ENCODE assay signal across 27 cellular contexts in genomic region chr2:181764095-181764963, GRCh38.
DNase-seq lines count a peak whose midpoint lies in the region; ATAC-seq, FAIRE-seq and TF ChIP-seq lines count a peak whose summit lies in the region.
"Had no signal": no experiment of that assay in that cellular context is flagged by ENCODE, and none has a peak within 500 bp of the region (broad histone marks: within the 10 kb centered on the region; RNA-seq: fewer than 3 reads in every experiment).

No MANE protein-coding gene starts in this region.

- no peak overlapping the region for H2BK120ac ChIP-seq in neuronal stem cell (ENCODE audit: low read depth, low read length)

- H3K9me3 ChIP-seq in HAP-1 (no peaks in the 10 kb centered on the region), K562 (replicated peaks; ENCODE audit: control insufficient read depth, insufficient read depth, low read depth, low read length) (no peaks in the 10 kb centered on the region), neuronal stem cell (replicated peaks in 1 of 2; ENCODE audit: control insufficient read depth in 2 of 2, insufficient read depth in 1 of 2, low read depth in 1 of 2, low read length in 2 of 2) (no peaks in the 10 kb centered on the region), spleen (peaks cover 0 to 5% (median 0%) of the 10 kb centered on the region in 8 donors)
- H3K9me3 ChIP-seq: colonic mucosa, neutrophil, sigmoid colon had no signal

- no peaks in the 10 kb centered on the region for H3K79me2 ChIP-seq in K562 (ENCODE audit: control insufficient read depth, insufficient read depth, low read length)

- no peak overlapping the region for H2BK5ac ChIP-seq in neuronal stem cell (ENCODE audit: low read length)

- no peak overlapping the region for H3K23ac ChIP-seq in neuronal stem cell (ENCODE audit: low read depth, low read length, poor library complexity)

- H3K4me2 ChIP-seq in K562 (ENCODE audit: insufficient read depth, low read length) (no peak overlapping the region; the same call in 1 of the 2 replicates), neuronal stem cell (ENCODE audit: insufficient read depth, low read length, poor library complexity, severe bottlenecking) (no peak overlapping the region)
- H3K4me2 ChIP-seq: PC-9 had no signal

- H3K79me1 ChIP-seq in neuronal stem cell (ENCODE audit: low read depth, low read length), result no peaks in the 10 kb centered on the region

- FAIRE-seq in K562 (lab: Jason Lieb, UNC), result peak; percentile 78
- FAIRE-seq: bronchial epithelial cell had no signal

- H3K4me1 ChIP-seq in HAP-1 (peaks cover 51% of the 10 kb centered on the region), K562 (replicated peaks in 1 of 2; ENCODE audit: control insufficient read depth in 2 of 2, insufficient read depth in 2 of 2, low read length in 2 of 2) (peaks cover 0 to 12% of the 10 kb centered on the region in 2 experiments; a peak in 4 of 5 replicates), neuronal stem cell (ENCODE audit: control insufficient read depth in 2 of 2, insufficient read depth in 1 of 2, low read depth in 1 of 2, low read length in 2 of 2) (peaks cover 0 to 7% of the 10 kb centered on the region in 2 donors), spleen (no peaks in the 10 kb centered on the region)
- H3K4me1 ChIP-seq: colonic mucosa, sigmoid colon had no signal

- POLR2A ChIA-PET in K562 (lab: Yijun Ruan, JAX), result interaction anchor here (1.0 to 1.1 kb wide), 2 partner anchors 11 to 15 kb away, joined by 3 read pairs; no protein-coding TSS in a partner anchor

- DNase-seq in HAP-1 (ENCODE audit: low spot score in 2 of 2) (peak; percentile 76 to 98), OCI-M1 (lab: John Stamatoyannopoulos, UW) (peak; percentile 75), K562 (ENCODE audit: extremely low read depth in 1 of 4, low spot score in 3 of 4) (peak; percentile 36 to 78 (median 59)), neuronal stem cell (ENCODE audit: low spot score) (no peak), NCI-H2227 treated with DMSO at 0.1 percent for 48 hours (lab: John Stamatoyannopoulos, UW) (no peak), spleen (no peak), DMS53 (lab: John Stamatoyannopoulos, UW) (no peak)
- DNase-seq: activated CD4-positive, alpha-beta T cell treated with anti-CD3 and anti-CD28 coated beads, Interleukin-2, amount 10 ng/mL, durations not matched to agents 7 days and 5 days; activated effector memory CD4-positive, alpha-beta T cell treated with Interleukin-2 at 50 U/mL for 16 hours; activated naive CD8-positive, alpha-beta T cell treated with anti-CD3 and anti-CD28 coated beads for 36 hours; anterior cingulate cortex; colonic mucosa; DMS79; effector CD4-positive, alpha-beta T cell; GDM1; HCEC 1CT; NCI-H1105; NCI-H1930; NCI-H526; PC-9; sigmoid colon; stimulated activated CD4-positive, alpha-beta T cell treated with anti-CD3 and anti-CD28 coated beads, Interleukin-15, amount 100 ng/mL, for 24 hours; stimulated activated CD4-positive, alpha-beta T cell treated with anti-CD3 and anti-CD28 coated beads, Interleukin-4, amount 100 ng/mL, for 4 hours had no signal

- ATAC-seq in K562 (peak; percentile 97), HG03460 (IDR thresholded peaks at IDR 0.05; ENCODE audit: unreplicated experiment) (no peak)
- ATAC-seq: Right ventricle myocardium inferior had no signal

- TF ChIP-seq CTCF in K562 (IDR thresholded peaks at IDR 0.05 in 2 of 3, conservative IDR thresholded peaks at IDR 0.05 in 1 of 3; ENCODE audit: insufficient read depth in 2 of 3, low read depth in 1 of 3, low read length in 3 of 3) (peak in 2 of 3 experiments; percentile 35 to 47; a peak in 3 of 6 replicates), spleen (IDR thresholded peaks at IDR 0.05 in 8 of 11, conservative IDR thresholded peaks at IDR 0.05 in 3 of 11) (no peak)

- H3K27ac ChIP-seq in K562 (ENCODE audit: extremely low read depth, low read depth, low read length) (no peak overlapping the region), neuronal stem cell (replicated peaks; ENCODE audit: low read length) (peak overlapping the region; percentile 9), spleen (no peak overlapping the region)
- H3K27ac ChIP-seq: colonic mucosa, neutrophil, PC-9, sigmoid colon had no signal

- CTCF ChIA-PET in K562 (lab: Yijun Ruan, JAX; ENCODE audit: low intra/inter-chr PET ratio), result no interaction called here

- no peak overlapping the region for H2BK12ac ChIP-seq in neuronal stem cell (ENCODE audit: low read length)

- WGBS in K562 (ENCODE audit: insufficient coverage, low coverage, missing lambda C conversion rate), result 3% methylated on average over 4 of the region's 4 CpGs
- WGBS in neuronal stem cell (ENCODE audit: extremely low coverage in 2 of 2, insufficient read length in 2 of 2, insufficient replicate concordance in 1 of 2), 2 donors, result no CpG with 5 or more reads among the region's 4 CpGs
- 43 to 60% (median 57%) methylated on average over 4 of the region's 4 CpGs for WGBS in spleen, 5 donors

- H3K4me3 ChIP-seq in HAP-1 (no peak overlapping the region), K562 (no peak overlapping the region), neuronal stem cell (ENCODE audit: low read length in 2 of 2) (no peak overlapping the region), spleen (no peak overlapping the region)
- H3K4me3 ChIP-seq: colonic mucosa, PC-9, sigmoid colon had no signal

- no peaks in the 10 kb centered on the region for H3K9me1 ChIP-seq in K562 (ENCODE audit: control insufficient read depth, insufficient read depth, low read length)

- no peak for TF ChIP-seq POLR2A in K562 (conservative IDR thresholded peaks at IDR 0.05)
- no peak for TF ChIP-seq POLR2A in spleen (IDR thresholded peaks at IDR 0.05)

- intact Hi-C loops in K562 (cut with micrococcal nuclease), result loop anchor here (5.0 kb wide), 1 partner anchor 138 kb away; no protein-coding TSS in a partner anchor
- intact Hi-C loops in spleen (cut with DNase I; ENCODE audit: low total_unique reads), result no loop called here

- H3K27me3 ChIP-seq in HAP-1 (ENCODE audit: low read depth) (no peaks in the 10 kb centered on the region), K562 (ENCODE audit: control insufficient read depth in 2 of 2, insufficient read depth in 2 of 2, low read length in 2 of 2) (no peaks in the 10 kb centered on the region), neuronal stem cell (ENCODE audit: control insufficient read depth in 3 of 3, insufficient read depth in 3 of 3, low read depth in 1 of 3, low read length in 3 of 3) (no peaks in the 10 kb centered on the region), spleen (replicated peaks in 1 of 7) (no peaks in the 10 kb centered on the region)
- H3K27me3 ChIP-seq: colonic mucosa, neutrophil, sigmoid colon had no signal

- no peak overlapping the region for H4K8ac ChIP-seq in neuronal stem cell (ENCODE audit: low read depth, low read length)

- H2AK5ac ChIP-seq in neuronal stem cell (ENCODE audit: low read depth, low read length), result no peak overlapping the region

- in situ Hi-C loops in HAP-1 (cut with MboI; ENCODE audit: low sequenced_read_pairs), result loop anchor here (25.0 kb wide), 2 partner anchors 123 to 323 kb away; partner anchors contain the start of gene ITPRID2
- in situ Hi-C loops in K562 (cut with MboI), result no loop called here

- no peak overlapping the region for H4K91ac ChIP-seq in neuronal stem cell (ENCODE audit: low read depth, low read length, poor library complexity)

- no peak overlapping the region for H3K9ac ChIP-seq in K562 (ENCODE audit: insufficient read depth in 1 of 2, low read depth in 2 of 2, low read length in 2 of 2)
- H3K9ac ChIP-seq in neuronal stem cell (ENCODE audit: low read depth, low read length, poor library complexity), result no peak overlapping the region

- H3K18ac ChIP-seq in neuronal stem cell (ENCODE audit: low read length), result no peak overlapping the region

- H4K20me1 ChIP-seq in K562 (replicated peaks; ENCODE audit: control insufficient read depth, insufficient read depth, low read length), result no peaks in the 10 kb centered on the region

- H2AFZ ChIP-seq in K562 (ENCODE audit: low read depth, low read length) (no peak overlapping the region), neuronal stem cell (ENCODE audit: low read length) (peak overlapping the region; percentile 71)
- H2AFZ ChIP-seq: PC-9 had no signal

- H2BK15ac ChIP-seq in neuronal stem cell (ENCODE audit: low read length), result no peak overlapping the region

- TF ChIP-seq EP300 in K562 (IDR thresholded peaks at IDR 0.05; ENCODE audit: low read length), result peak; percentile 59; the same call in 1 of the 2 replicates

- no peak overlapping the region for H3K4ac ChIP-seq in neuronal stem cell (ENCODE audit: low read length)

- no peaks in the 10 kb centered on the region for H3K36me3 ChIP-seq in HAP-1 (replicated peaks)
- no peaks in the 10 kb centered on the region for H3K36me3 ChIP-seq in K562 (ENCODE audit: control insufficient read depth, insufficient read depth, low read length)
- no peaks in the 10 kb centered on the region for H3K36me3 ChIP-seq in neuronal stem cell (replicated peaks in 1 of 2; ENCODE audit: control insufficient read depth in 2 of 2, insufficient read depth in 2 of 2, low read length in 2 of 2)
- H3K36me3 ChIP-seq in spleen, result no peaks in the 10 kb centered on the region
- H3K36me3 ChIP-seq: colonic mucosa, neutrophil, sigmoid colon had no signal

- no peak overlapping the region for H3K14ac ChIP-seq in neuronal stem cell (ENCODE audit: low read length)

- BruUV-seq in K562 (replicated peaks; lab: Mats Ljungman, UMichigan), result no TSS peak

- TF ChIP-seq RAD21 in K562 (CRISPR knock-in tag; conservative IDR thresholded peaks at IDR 0.05 in 1 of 2, IDR thresholded peaks at IDR 0.05 in 1 of 2), result peak; percentile 74 to 75

TF ChIP-seq in K562, 482 proteins besides CTCF, POLR2A, EP300 and RAD21 (continues in another document):
- TF ChIP-seq HBP1 (CRISPR knock-in tag; IDR thresholded peaks at IDR 0.05) (no peak), GATAD2B (IDR thresholded peaks at IDR 0.05; ENCODE audit: borderline replicate concordance) (peak; percentile 22; the same call in 1 of the 2 replicates)

Comparison
In these comparisons a context has a peak if more than half of its experiments do, and no peak if none do; other contexts are left out.
1. DNase-seq: peak in HAP-1 (2 of 2), OCI-M1 (single experiment) and K562 (4 of 4); none in neuronal stem cell (single experiment), NCI-H2227 treated with DMSO at 0.1 percent for 48 hours (single experiment), spleen (single experiment) and DMS53 (single experiment).
2. CTCF ChIP-seq: peak in K562 (2 of 3); none in spleen (0 of 11).